8 cellular contexts compared by ENCODE assay signal in genomic region chr9:130837002-130837511, GRCh38. TPM values are rescaled to one million over a fixed set of nuclear protein-coding genes. Genes with fewer than 3 reads are reported as not detected.
A peak's percentile ranks its signal among the peaks of the same experiment; 100 is the strongest.
DNase-seq lines count a peak whose midpoint lies in the region; ATAC-seq and TF ChIP-seq lines count a peak whose summit lies in the region.

No MANE protein-coding gene starts in this region.

- no peaks in the 10 kb centered on the region for H3K9me3 Mint-ChIP-seq in activated T-cell treated with anti-CD3 and anti-CD28 coated beads, Interleukin-2, amount 50 U/mL, for 4 hours
- H3K9me3 Mint-ChIP-seq in brain = no peaks in the 10 kb centered on the region

- H3K4me1 ChIP-seq in liver (ENCODE audit: control insufficient read depth in 4 of 4, insufficient read depth in 4 of 4, low read length in 3 of 4) (peaks cover 4 to 22% (median 13%) of the 10 kb centered on the region in 4 donors), transverse colon (peaks cover 14 to 75% (median 55%) of the 10 kb centered on the region in 4 donors)

- TF ChIP-seq EP300 in transverse colon (IDR thresholded peaks at IDR 0.05; ENCODE audit: low read depth) = no peak

- H3K9me3 ChIP-seq in liver (ENCODE audit: control insufficient read depth in 4 of 4, low read length in 3 of 4) = no peaks in the 10 kb centered on the region
- H3K9me3 ChIP-seq in transverse colon = no peaks in the 10 kb centered on the region

- in situ Hi-C loops in transverse colon (cut with MboI; ENCODE audit: low pct_ligation_motif_present in 1 of 4, low pct_unique_long_range_greater_than_20kb in 1 of 4, low sequenced_read_pairs in 3 of 4) = no loop called here

- H3K27ac ChIP-seq in liver (ENCODE audit: low read depth in 1 of 2, low read length in 2 of 2) (no peak overlapping the region), transverse colon (peak overlapping the region; percentile 94 to 99 (median 97))

- H3K4me1 Mint-ChIP-seq in activated T-cell treated with anti-CD3 and anti-CD28 coated beads, Interleukin-2, amount 50 U/mL, for 4 hours (ENCODE audit: low read depth) = peaks cover 42% of the 10 kb centered on the region
- H3K4me1 Mint-ChIP-seq in brain = peaks cover 86% of the 10 kb centered on the region

- H3K27me3 ChIP-seq in liver (ENCODE audit: control insufficient read depth in 4 of 4, insufficient read depth in 4 of 4, low read length in 3 of 4) (no peaks in the 10 kb centered on the region), transverse colon (no peaks in the 10 kb centered on the region)

- whole genome bisulfite sequencing in liver = 46% methylated on average over 5 of the region's 5 CpGs
- WGBS in transverse colon (ENCODE audit: low coverage in 1 of 2), 2 donors = 29 to 43% methylated on average over 1 to 5 of the region's 5 CpGs

- ATAC-seq in activated T-cell treated with anti-CD3 and anti-CD28 coated beads, Interleukin-2, amount 50 U/mL, for 4 hours = no peak

- no peak for TF ChIP-seq POLR2A in transverse colon (IDR thresholded peaks at IDR 0.05)

- no peaks in the 10 kb centered on the region for H3K27me3 Mint-ChIP-seq in activated T-cell treated with anti-CD3 and anti-CD28 coated beads, Interleukin-2, amount 50 U/mL, for 4 hours (ENCODE audit: low read depth)
- peaks cover 3% of the 10 kb centered on the region for H3K27me3 Mint-ChIP-seq in brain

- no peak for TF ChIP-seq RAD21 in liver (IDR thresholded peaks at IDR 0.05)

- no peak overlapping the region for H3K9ac ChIP-seq in liver (ENCODE audit: low read depth in 1 of 2, low read length in 2 of 2)

- DNase-seq in activated T-cell treated with anti-CD3 and anti-CD28 coated beads, Interleukin-2, amount 50 U/mL, for 4 hours = no peak
- DNase-seq in activated T-cell treated with anti-CD3 and anti-CD28 coated beads, Interleukin-2, amount 50 U/mL, for 1 hour = no peak
- DNase-seq in transverse colon (no peak), occipital lobe (lab: John Stamatoyannopoulos, UW) (no peak), D341Med (ENCODE audit: low spot score) (no peak), MV-4-11 (lab: John Stamatoyannopoulos, UW) (no peak)

- peak overlapping the region; percentile 86 to 100 (median 94) for H3K27ac Mint-ChIP-seq in brain

- no peaks in the 10 kb centered on the region for H3K36me3 ChIP-seq in liver (ENCODE audit: control insufficient read depth in 4 of 4, insufficient read depth in 3 of 4, low read depth in 1 of 4, low read length in 3 of 4)
- no peaks in the 10 kb centered on the region for H3K36me3 ChIP-seq in transverse colon

- intact Hi-C loops in transverse colon (cut with DNase I; ENCODE audit: low total_unique reads) = no loop called here

- peak overlapping the region; percentile 77 for H3K4me3 Mint-ChIP-seq in activated T-cell treated with anti-CD3 and anti-CD28 coated beads, Interleukin-2, amount 50 U/mL, for 4 hours
- peak overlapping the region; percentile 90 to 99 (median 98) for H3K4me3 Mint-ChIP-seq in brain

- TF ChIP-seq CTCF in brain (conservative IDR thresholded peaks at IDR 0.05) = no peak
- TF ChIP-seq CTCF in liver (IDR thresholded peaks at IDR 0.05; ENCODE audit: low read depth, low read length, missing input control) = no peak
- no peak for TF ChIP-seq CTCF in transverse colon (IDR thresholded peaks at IDR 0.05)

- no peaks in the 10 kb centered on the region for H3K36me3 Mint-ChIP-seq in activated T-cell treated with anti-CD3 and anti-CD28 coated beads, Interleukin-2, amount 50 U/mL, for 4 hours (ENCODE audit: insufficient read depth)
- H3K36me3 Mint-ChIP-seq in brain = peaks cover 3% of the 10 kb centered on the region

- no peak overlapping the region for H3K4me3 ChIP-seq in liver (ENCODE audit: low read depth in 1 of 3, low read length in 3 of 3)
- H3K4me3 ChIP-seq in transverse colon = peak overlapping the region; percentile 23 to 70 (median 57)

TF ChIP-seq in liver, 16 proteins besides CTCF, POLR2A, EP300 and RAD21:
- peak in 1 of 2 donors; percentile 37 for TF ChIP-seq RXRA (IDR thresholded peaks at IDR 0.05)
- TF ChIP-seq GABPA (IDR thresholded peaks at IDR 0.05 in 1 of 2, conservative IDR thresholded peaks at IDR 0.05 in 1 of 2) = no peak
- no peak for TF ChIP-seq FOXA1 (IDR thresholded peaks at IDR 0.05)
- TF ChIP-seq HNF4G (IDR thresholded peaks at IDR 0.05) = peak; percentile 12
- peak; percentile 69 to 77 for TF ChIP-seq HNF4A (conservative IDR thresholded peaks at IDR 0.05)

RNA-seq across cellular contexts. Expression of gene ABL1, which starts 2.0 kb away (rescaled TPM):
- 10 to 100 TPM; 37.1 to 38.8 (median 38.2) TPM for total RNA-seq in activated T-cell treated with anti-CD3 and anti-CD28 coated beads, Interleukin-2, amount 50 U/mL, for 4 hours
- polyA plus RNA-seq in brain (ENCODE audit: insufficient read depth, low read depth, low replicate concordance) (89.7 TPM), liver (10 to 100 TPM in 1 of 2 donors, 1 to 10 TPM in 1; 4.2 to 10.7 TPM)
- total RNA-seq in liver (10 to 100 TPM; 11.2 to 14.2 TPM), transverse colon (10 to 100 TPM; 66.9 to 97.1 (median 81.8) TPM), occipital lobe (25.1 TPM)

RNA-seq across cellular contexts. Expression of gene QRFP, which starts 59.6 kb away (rescaled TPM):
- not detected for total RNA-seq in activated T-cell treated with anti-CD3 and anti-CD28 coated beads, Interleukin-2, amount 50 U/mL, for 4 hours
- polyA plus RNA-seq in brain (ENCODE audit: insufficient read depth, low read depth, low replicate concordance) (not detected), liver (not detected)
- total RNA-seq in liver (under 1 TPM in 1 of 2 donors, not detected in 1; 0.05 TPM), transverse colon (not detected), occipital lobe (not detected)

Comparison
In these comparisons a context has a peak if more than half of its experiments do, and no peak if none do; other contexts are left out.
1. H3K27ac ChIP-seq: peak in transverse colon (4 of 4); none in liver (0 of 2).
2. H3K4me3 ChIP-seq: peak in transverse colon (4 of 4); none in liver (0 of 3).